9 cellular contexts compared by ENCODE assay signal in the genomic region with DNA sequence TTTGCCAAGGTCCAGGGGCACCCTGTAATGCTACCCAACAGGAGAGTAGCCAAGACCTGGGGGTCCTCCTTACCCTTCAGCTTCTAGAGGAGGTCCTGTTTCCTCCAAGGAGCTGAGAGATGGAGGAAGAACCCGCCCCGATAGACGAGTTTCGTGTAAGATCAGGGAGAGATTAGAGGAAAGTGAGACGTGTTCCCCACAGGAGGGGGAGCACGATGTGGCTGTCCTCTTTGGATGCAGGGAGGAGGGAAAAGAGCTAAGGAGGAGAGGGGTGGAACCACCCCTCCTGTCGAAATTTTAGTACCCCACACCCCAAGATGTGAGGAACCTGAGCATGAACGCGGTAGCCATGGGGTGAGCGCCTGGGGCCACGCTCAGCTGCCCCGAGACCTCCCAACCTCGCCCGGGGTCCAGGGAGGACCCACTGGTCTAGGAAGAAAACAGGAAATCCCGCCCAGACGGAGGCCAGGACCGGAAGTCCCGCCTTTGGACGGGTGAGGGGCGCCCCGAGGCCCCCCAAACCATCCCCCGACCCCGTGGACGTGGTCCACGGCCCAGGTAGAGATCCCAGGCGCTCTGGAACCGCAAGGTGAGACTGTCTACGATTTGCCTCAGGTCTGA. TPM values are rescaled to one million over a fixed set of nuclear protein-coding genes. Genes with fewer than 3 reads are reported as not detected.
A peak's percentile ranks its signal among the peaks of the same experiment; 100 is the strongest.
DNase-seq lines count a peak whose midpoint lies in the region; ATAC-seq lines count a peak whose summit lies in the region.
"Had no signal": no experiment of that assay in that cellular context is flagged by ENCODE, and none has a peak within 500 bp of the region (broad histone marks: within the 10 kb centered on the region; RNA-seq: fewer than 3 reads in every experiment).

No MANE protein-coding gene starts in this region.

- no peaks in the 10 kb centered on the region for H3K27me3 Mint-ChIP-seq in naive thymus-derived CD4-positive, alpha-beta T cell
- H3K27me3 Mint-ChIP-seq: naive thymus-derived CD8-positive, alpha-beta T cell had no signal

- H3K36me3 ChIP-seq in naive thymus-derived CD4-positive, alpha-beta T cell (ENCODE audit: control insufficient read depth in 2 of 3, insufficient read depth in 3 of 3, low read length in 3 of 3) = peaks cover 0 to 23% (median 10%) of the 10 kb centered on the region in 3 experiments

- H3K4me3 Mint-ChIP-seq in naive thymus-derived CD4-positive, alpha-beta T cell = no peak overlapping the region

- no peaks in the 10 kb centered on the region for H3K9me3 ChIP-seq in naive thymus-derived CD4-positive, alpha-beta T cell (ENCODE audit: control insufficient read depth in 2 of 3, low read length in 3 of 3)

- intact Hi-C loops in naive thymus-derived CD4-positive, alpha-beta T cell (cut with micrococcal nuclease) = loop anchor here (1.0 to 10.0 kb wide), 20 partner anchors 9 to 1543 kb away; partner anchors contain the start of genes ALDH16A1 (in 2 of the 2), BCL2L12 (in 1 of the 2), CTU1 (in 1 of the 2) and CYTH2 (in 1 of the 2)

- DNase-seq in NCI-H1417 (lab: John Stamatoyannopoulos, UW) (peak; percentile 49 to 70 (median 50)), NCI-H1417 treated with DMSO at 0.1 percent for 48 hours (lab: John Stamatoyannopoulos, UW) (no peak), NCI-H2227 treated with DMSO at 0.1 percent for 48 hours (lab: John Stamatoyannopoulos, UW) (peak; percentile 27), fibroblast of gingiva (ENCODE audit: low read depth) (peak; percentile 39), ureter (ENCODE audit: low spot score) (peak; percentile 77)
- DNase-seq in activated CD8-positive, alpha-beta memory T cell treated with anti-CD3 and anti-CD28 coated beads, Interleukin-2, amount 50 U/mL, for 48 hours = peak; percentile 82
- peak in 5 of 9 donors; percentile 34 to 69 (median 45) for DNase-seq in naive thymus-derived CD4-positive, alpha-beta T cell

- peak overlapping the region in 1 of 9 donors; percentile 80 for H3K27ac Mint-ChIP-seq in naive thymus-derived CD4-positive, alpha-beta T cell

- peaks cover 26 to 41% (median 33%) of the 10 kb centered on the region in 7 donors for H3K4me1 Mint-ChIP-seq in naive thymus-derived CD4-positive, alpha-beta T cell

- H3K4me1 ChIP-seq in naive thymus-derived CD4-positive, alpha-beta T cell (ENCODE audit: control insufficient read depth in 2 of 2, insufficient read depth in 2 of 2, low read length in 2 of 2) = peaks cover 11 to 20% of the 10 kb centered on the region in 2 donors

- peaks cover 0 to 1% (median 0%) of the 10 kb centered on the region in 11 donors for H3K9me3 Mint-ChIP-seq in naive thymus-derived CD4-positive, alpha-beta T cell
- H3K9me3 Mint-ChIP-seq: naive thymus-derived CD8-positive, alpha-beta T cell had no signal

- ATAC-seq in naive thymus-derived CD4-positive, alpha-beta T cell = no peak
- no peak for ATAC-seq in GM21381 (IDR thresholded peaks at IDR 0.05; ENCODE audit: unreplicated experiment)

- CTCF ChIA-PET in naive thymus-derived CD4-positive, alpha-beta T cell (lab: Charles Lee) = interaction anchor here (1.6 kb wide), 1 partner anchor 63 kb away, joined by 3 read pairs; the partner anchor contains the start of gene FUZ

- POLR2A ChIA-PET in naive thymus-derived CD4-positive, alpha-beta T cell (lab: Charles Lee) = interaction anchor here (0.6 to 3.7 kb wide), 17 partner anchors 8 to 1512 kb away, joined by 3 to 47 read pairs (median 6); partner anchors contain the start of genes ATF5, BCL2L12, FUZ and IRF3

- H3K4me3 ChIP-seq in naive thymus-derived CD4-positive, alpha-beta T cell (ENCODE audit: low read length) = peak overlapping the region; percentile 96

- peaks cover 0 to 12% (median 5%) of the 10 kb centered on the region in 5 donors for H3K36me3 Mint-ChIP-seq in naive thymus-derived CD4-positive, alpha-beta T cell

- peak overlapping the region; percentile 97 for H3K27ac ChIP-seq in naive thymus-derived CD4-positive, alpha-beta T cell (ENCODE audit: low read depth, low read length)

- no peaks in the 10 kb centered on the region for H3K27me3 ChIP-seq in naive thymus-derived CD4-positive, alpha-beta T cell (ENCODE audit: control insufficient read depth in 2 of 2, insufficient read depth in 2 of 2, low read length in 2 of 2)

RNA-seq across cellular contexts. Expression of gene AKT1S1, which starts 1.2 kb away (rescaled TPM):
- 10 to 100 TPM; 15.9 to 25.7 (median 21.2) TPM for total RNA-seq in naive thymus-derived CD4-positive, alpha-beta T cell
- polyA plus RNA-seq in naive thymus-derived CD4-positive, alpha-beta T cell = 1 to 10 TPM; 4.7 to 5.8 TPM
- total RNA-seq in ureter = 32.8 TPM

RNA-seq across cellular contexts. Expression of gene TBC1D17, which starts 1.6 kb away (rescaled TPM):
- 100 to 1,000 TPM in 1 of 5 experiments, 10 to 100 TPM in 4; 42.9 to 106 (median 53.0) TPM for total RNA-seq in naive thymus-derived CD4-positive, alpha-beta T cell
- polyA plus RNA-seq in naive thymus-derived CD4-positive, alpha-beta T cell = 10 to 100 TPM; 11.6 to 22.2 TPM
- 30.4 TPM for total RNA-seq in ureter

RNA-seq across cellular contexts. Expression of gene PNKP, which starts 8.5 kb away (rescaled TPM):
- total RNA-seq in naive thymus-derived CD4-positive, alpha-beta T cell = 100 to 1,000 TPM; 141 to 174 (median 154) TPM
- polyA plus RNA-seq in naive thymus-derived CD4-positive, alpha-beta T cell = 10 to 100 TPM; 19.4 to 24.8 TPM
- 122 TPM for total RNA-seq in ureter

RNA-seq across cellular contexts. Expression of gene IL4I1, which starts 20.8 kb away (rescaled TPM):
- total RNA-seq in naive thymus-derived CD4-positive, alpha-beta T cell = 1 to 10 TPM; 1.2 to 6.8 (median 1.9) TPM
- polyA plus RNA-seq in naive thymus-derived CD4-positive, alpha-beta T cell = not detected
- 1.9 TPM for total RNA-seq in ureter

RNA-seq across cellular contexts. Expression of gene PTOV1, which starts 25.0 kb away (rescaled TPM):
- 100 to 1,000 TPM in 4 of 5 experiments, 10 to 100 TPM in 1; 92.8 to 170 (median 160) TPM for total RNA-seq in naive thymus-derived CD4-positive, alpha-beta T cell
- polyA plus RNA-seq in naive thymus-derived CD4-positive, alpha-beta T cell = 10 to 100 TPM; 49.0 to 68.6 TPM
- 105 TPM for total RNA-seq in ureter
